Comparison of ENCODE assay signal across 27 cellular contexts in genomic region chr2:200506679-200507078, GRCh38.
"Had no signal": no experiment of that assay in that cellular context is flagged by ENCODE, and none has a peak within 500 bp of the region (broad histone marks: within the 10 kb centered on the region; RNA-seq: fewer than 3 reads in every experiment).

No MANE protein-coding gene starts in this region.

- H3K9me3 ChIP-seq: gastrocnemius medialis, mucosa of descending colon, spleen, testis, uterus had no signal

- H3K4me3 ChIP-seq: gastrocnemius medialis, mucosa of descending colon, spleen, testis, uterus had no signal

- H3K36me3 ChIP-seq: uterus, WERI-Rb-1 had no signal

- ATAC-seq: activated CD4-positive, CD25-positive, alpha-beta regulatory T cell treated with anti-CD3 and anti-CD28 coated beads, Interleukin-2, amount 50 U/mL, for 24 hours; activated CD8-positive, alpha-beta memory T cell treated with anti-CD3 and anti-CD28 coated beads, Interleukin-2, amount 10 ng/mL, durations not matched to agents 7 days and 5 days; effector memory CD8-positive, alpha-beta T cell; gastrocnemius medialis; left cardiac atrium; left ventricle myocardium superior; natural killer cell treated with Interleukin-12 subunit alpha and Interleukin-12 subunit beta and Interleukin-15 and Interleukin-18, amount 100 ng/mL, for 72 hours; right cardiac atrium; stimulated activated naive CD8-positive, alpha-beta T cell treated with anti-CD3 and anti-CD28 coated beads, Interleukin-15, Interleukin-2, amounts not matched to agents 100 U/mL and 50 U/mL, for 24 hours had no signal

- H3K4me3 Mint-ChIP-seq: activated CD4-positive, alpha-beta memory T cell treated with anti-CD3 and anti-CD28 coated beads, Interleukin-2, amount 10 ng/mL, durations not matched to agents 7 days and 5 days; activated CD8-positive, alpha-beta memory T cell treated with anti-CD3 and anti-CD28 coated beads, Interleukin-2, amount 10 ng/mL, durations not matched to agents 7 days and 5 days; activated naive CD8-positive, alpha-beta T cell treated with anti-CD3 and anti-CD28 coated beads for 36 hours; effector memory CD8-positive, alpha-beta T cell; natural killer cell treated with Interleukin-12 subunit alpha and Interleukin-12 subunit beta and Interleukin-15 and Interleukin-18, amount 100 ng/mL, for 72 hours; T-helper 1 cell treated with Interleukin-12 subunit alpha and Interleukin-12 subunit beta and Interleukin-4 antibody, amounts not matched to agents 30 μg/mL and 1 μg/mL, for 36 hours had no signal

- DNase-seq: activated CD4-positive, alpha-beta memory T cell treated with anti-CD3 and anti-CD28 coated beads, Interleukin-2, amount 10 ng/mL, durations not matched to agents 7 days and 5 days; activated CD4-positive, alpha-beta T cell treated with anti-CD3 and anti-CD28 coated beads for 48 hours; activated CD8-positive, alpha-beta memory T cell treated with anti-CD3 and anti-CD28 coated beads, Interleukin-2, amount 10 ng/mL, durations not matched to agents 7 days and 5 days; activated naive CD8-positive, alpha-beta T cell treated with anti-CD3 and anti-CD28 coated beads for 36 hours; activated T-cell treated with anti-CD3 and anti-CD28 coated beads, Interleukin-2, amount 50 U/mL, for 48 hours; amygdala; caudate nucleus; cortex of kidney; effector memory CD8-positive, alpha-beta T cell; erythroblast; gastrocnemius medialis; hippocampal formation; left cardiac atrium; left ventricle myocardium superior; right cardiac atrium; spleen; stimulated activated naive CD8-positive, alpha-beta T cell treated with anti-CD3 and anti-CD28 coated beads, Interleukin-15, Interleukin-2, amounts not matched to agents 100 U/mL and 50 U/mL, for 24 hours; T-helper 9 cell; testis; trophoblast cell; uterus; WERI-Rb-1 had no signal

- H3K9me3 Mint-ChIP-seq: effector memory CD8-positive, alpha-beta T cell; natural killer cell treated with Interleukin-12 subunit alpha and Interleukin-12 subunit beta and Interleukin-15 and Interleukin-18, amount 100 ng/mL, for 72 hours had no signal

- H3K27ac Mint-ChIP-seq: activated CD4-positive, alpha-beta memory T cell treated with anti-CD3 and anti-CD28 coated beads, Interleukin-2, amount 10 ng/mL, durations not matched to agents 7 days and 5 days; activated CD8-positive, alpha-beta memory T cell treated with anti-CD3 and anti-CD28 coated beads, Interleukin-2, amount 10 ng/mL, durations not matched to agents 7 days and 5 days; activated naive CD8-positive, alpha-beta T cell treated with anti-CD3 and anti-CD28 coated beads for 36 hours; activated T-helper 2 cell treated with anti-CD3 and anti-CD28 coated beads, Interferon-gamma antibody, Interleukin-2, Interleukin-4, amounts not matched to agents 10 μg/mL and 5 μg/mL and 100 μg/mL, durations not matched to agents 14 hours and 24 hours and 36 hours; natural killer cell treated with Interleukin-12 subunit alpha and Interleukin-12 subunit beta and Interleukin-15 and Interleukin-18, amount 100 ng/mL, for 72 hours; T-helper 1 cell treated with Interleukin-12 subunit alpha and Interleukin-12 subunit beta and Interleukin-4 antibody, amounts not matched to agents 30 μg/mL and 1 μg/mL, for 36 hours had no signal

- H3K27ac ChIP-seq: gastrocnemius medialis, spleen, testis, uterus, WERI-Rb-1 had no signal

- H3K27me3 ChIP-seq: gastrocnemius medialis, spleen, testis, uterus had no signal

- H3K27me3 Mint-ChIP-seq: activated CD4-positive, alpha-beta memory T cell treated with anti-CD3 and anti-CD28 coated beads, Interleukin-2, amount 10 ng/mL, durations not matched to agents 7 days and 5 days; activated CD8-positive, alpha-beta memory T cell treated with anti-CD3 and anti-CD28 coated beads, Interleukin-2, amount 10 ng/mL, durations not matched to agents 7 days and 5 days; activated naive CD8-positive, alpha-beta T cell treated with anti-CD3 and anti-CD28 coated beads for 36 hours; effector memory CD8-positive, alpha-beta T cell; natural killer cell treated with Interleukin-12 subunit alpha and Interleukin-12 subunit beta and Interleukin-15 and Interleukin-18, amount 100 ng/mL, for 72 hours had no signal
